In the genomic region with DNA sequence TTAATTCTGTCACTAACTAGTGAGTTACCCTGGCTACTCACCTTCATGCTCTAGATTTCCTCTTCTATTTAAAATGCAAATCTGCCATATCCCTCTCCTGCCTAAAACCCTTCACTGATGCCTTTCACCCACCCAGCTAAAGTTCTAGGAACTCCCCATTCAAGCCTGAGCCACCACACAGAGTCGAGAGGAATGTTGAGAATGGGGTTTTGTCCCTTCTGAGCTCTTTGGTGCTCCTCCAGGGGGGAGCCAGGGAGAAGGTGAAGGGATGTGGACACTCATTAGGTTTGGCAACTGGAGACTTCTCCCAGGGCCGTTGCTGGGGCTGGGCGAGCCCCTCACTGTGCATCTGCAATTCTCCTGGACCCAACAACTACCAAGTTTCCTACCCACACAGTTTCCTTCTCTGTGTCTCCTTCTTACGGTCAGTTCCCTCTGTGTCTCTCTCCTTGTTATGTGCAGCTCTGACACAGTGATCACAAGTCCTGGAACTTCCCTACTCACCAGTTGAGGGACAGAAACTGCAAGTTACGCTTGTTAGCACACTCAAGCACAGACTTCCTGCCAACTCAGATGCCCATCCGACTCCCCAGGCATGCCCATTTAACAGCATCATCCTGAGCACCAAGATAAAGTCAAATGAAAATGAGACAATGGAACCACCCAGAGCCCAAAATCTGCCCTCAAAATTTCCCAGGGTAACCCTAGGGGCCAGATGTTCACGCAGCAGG, we compare ENCODE assay signal across 1 cellular context.
TF ChIP-seq lines count a peak whose summit lies in the region.

No MANE protein-coding gene starts in this region.

TF ChIP-seq in K562, 482 proteins besides CTCF, POLR2A, EP300 and RAD21 (continued from another document):
- TF ChIP-seq, protein P1, sequence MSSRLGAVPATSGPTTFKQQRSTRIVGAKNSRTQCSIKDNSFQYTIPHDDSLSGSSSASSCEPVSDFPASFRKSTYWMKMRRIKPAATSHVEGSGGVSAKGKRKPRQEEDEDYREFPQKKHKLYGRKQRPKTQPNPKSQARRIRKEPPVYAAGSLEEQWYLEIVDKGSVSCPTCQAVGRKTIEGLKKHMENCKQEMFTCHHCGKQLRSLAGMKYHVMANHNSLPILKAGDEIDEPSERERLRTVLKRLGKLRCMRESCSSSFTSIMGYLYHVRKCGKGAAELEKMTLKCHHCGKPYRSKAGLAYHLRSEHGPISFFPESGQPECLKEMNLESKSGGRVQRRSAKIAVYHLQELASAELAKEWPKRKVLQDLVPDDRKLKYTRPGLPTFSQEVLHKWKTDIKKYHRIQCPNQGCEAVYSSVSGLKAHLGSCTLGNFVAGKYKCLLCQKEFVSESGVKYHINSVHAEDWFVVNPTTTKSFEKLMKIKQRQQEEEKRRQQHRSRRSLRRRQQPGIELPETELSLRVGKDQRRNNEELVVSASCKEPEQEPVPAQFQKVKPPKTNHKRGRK (tag; IDR thresholded peaks at IDR 0.05), result no peak
- TF ChIP-seq FOXA3 (CRISPR knock-in tag; conservative IDR thresholded peaks at IDR 0.05 in 1 of 2, IDR thresholded peaks at IDR 0.05 in 1 of 2), result no peak
- no peak for TF ChIP-seq TCFL5 (CRISPR knock-in tag; conservative IDR thresholded peaks at IDR 0.05)
- no peak for TF ChIP-seq RBM34 (IDR thresholded peaks at IDR 0.05; ENCODE audit: borderline replicate concordance, insufficient read depth, low read length)
- TF ChIP-seq BCOR (IDR thresholded peaks at IDR 0.05), result no peak
- TF ChIP-seq, protein P2, sequence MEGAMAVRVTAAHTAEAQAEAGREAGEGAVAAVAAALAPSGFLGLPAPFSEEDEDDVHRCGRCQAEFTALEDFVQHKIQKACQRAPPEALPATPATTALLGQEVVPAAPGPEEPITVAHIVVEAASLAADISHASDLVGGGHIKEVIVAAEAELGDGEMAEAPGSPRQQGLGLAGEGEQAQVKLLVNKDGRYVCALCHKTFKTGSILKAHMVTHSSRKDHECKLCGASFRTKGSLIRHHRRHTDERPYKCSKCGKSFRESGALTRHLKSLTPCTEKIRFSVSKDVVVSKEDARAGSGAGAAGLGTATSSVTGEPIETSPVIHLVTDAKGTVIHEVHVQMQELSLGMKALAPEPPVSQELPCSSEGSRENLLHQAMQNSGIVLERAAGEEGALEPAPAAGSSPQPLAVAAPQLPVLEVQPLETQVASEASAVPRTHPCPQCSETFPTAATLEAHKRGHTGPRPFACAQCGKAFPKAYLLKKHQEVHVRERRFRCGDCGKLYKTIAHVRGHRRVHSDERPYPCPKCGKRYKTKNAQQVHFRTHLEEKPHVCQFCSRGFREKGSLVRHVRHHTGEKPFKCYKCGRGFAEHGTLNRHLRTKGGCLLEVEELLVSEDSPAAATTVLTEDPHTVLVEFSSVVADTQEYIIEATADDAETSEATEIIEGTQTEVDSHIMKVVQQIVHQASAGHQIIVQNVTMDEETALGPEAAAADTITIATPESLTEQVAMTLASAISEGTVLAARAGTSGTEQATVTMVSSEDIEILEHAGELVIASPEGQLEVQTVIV (CRISPR knock-in tag; IDR thresholded peaks at IDR 0.05; ENCODE audit: borderline replicate concordance), result no peak
- no peak for TF ChIP-seq MED1 (CRISPR knock-in tag; IDR thresholded peaks at IDR 0.05; ENCODE audit: borderline replicate concordance)
- no peak for TF ChIP-seq ZNF121 (CRISPR knock-in tag; conservative IDR thresholded peaks at IDR 0.05)
- TF ChIP-seq HDAC6 (IDR thresholded peaks at IDR 0.05; ENCODE audit: low read depth, low read length), result no peak
- TF ChIP-seq TEAD4 (IDR thresholded peaks at IDR 0.05; ENCODE audit: low read length), result no peak
- no peak for TF ChIP-seq TEAD4 (CRISPR knock-in tag; IDR thresholded peaks at IDR 0.05; ENCODE audit: borderline replicate concordance)
- TF ChIP-seq ZC3H8 (IDR thresholded peaks at IDR 0.05), result no peak
- no peak for TF ChIP-seq ZBTB1 (CRISPR knock-in tag; IDR thresholded peaks at IDR 0.05; ENCODE audit: borderline replicate concordance, low read depth)
- TF ChIP-seq KLF10 (CRISPR knock-in tag; IDR thresholded peaks at IDR 0.05), result no peak
- no peak for TF ChIP-seq ZNF253 (CRISPR knock-in tag; conservative IDR thresholded peaks at IDR 0.05)
- no peak for TF ChIP-seq PCBP1 (IDR thresholded peaks at IDR 0.05; ENCODE audit: low read depth, low read length, poor library complexity, severe bottlenecking)
- TF ChIP-seq ZNF699 (CRISPR knock-in tag; IDR thresholded peaks at IDR 0.05; ENCODE audit: insufficient replicate concordance), result no peak
- no peak for TF ChIP-seq ETV6 (IDR thresholded peaks at IDR 0.05; ENCODE audit: borderline replicate concordance in 1 of 2, low read depth in 2 of 2, low read length in 1 of 2)
- no peak for TF ChIP-seq ETV6 (CRISPR knock-in tag; IDR thresholded peaks at IDR 0.05; ENCODE audit: borderline replicate concordance)
- TF ChIP-seq CBX5 (IDR thresholded peaks at IDR 0.05; ENCODE audit: borderline replicate concordance, low read depth), result no peak
- no peak for TF ChIP-seq SMAD1 (IDR thresholded peaks at IDR 0.05; ENCODE audit: low read depth, low read length, partially characterized antibody)
